In the genomic region with DNA sequence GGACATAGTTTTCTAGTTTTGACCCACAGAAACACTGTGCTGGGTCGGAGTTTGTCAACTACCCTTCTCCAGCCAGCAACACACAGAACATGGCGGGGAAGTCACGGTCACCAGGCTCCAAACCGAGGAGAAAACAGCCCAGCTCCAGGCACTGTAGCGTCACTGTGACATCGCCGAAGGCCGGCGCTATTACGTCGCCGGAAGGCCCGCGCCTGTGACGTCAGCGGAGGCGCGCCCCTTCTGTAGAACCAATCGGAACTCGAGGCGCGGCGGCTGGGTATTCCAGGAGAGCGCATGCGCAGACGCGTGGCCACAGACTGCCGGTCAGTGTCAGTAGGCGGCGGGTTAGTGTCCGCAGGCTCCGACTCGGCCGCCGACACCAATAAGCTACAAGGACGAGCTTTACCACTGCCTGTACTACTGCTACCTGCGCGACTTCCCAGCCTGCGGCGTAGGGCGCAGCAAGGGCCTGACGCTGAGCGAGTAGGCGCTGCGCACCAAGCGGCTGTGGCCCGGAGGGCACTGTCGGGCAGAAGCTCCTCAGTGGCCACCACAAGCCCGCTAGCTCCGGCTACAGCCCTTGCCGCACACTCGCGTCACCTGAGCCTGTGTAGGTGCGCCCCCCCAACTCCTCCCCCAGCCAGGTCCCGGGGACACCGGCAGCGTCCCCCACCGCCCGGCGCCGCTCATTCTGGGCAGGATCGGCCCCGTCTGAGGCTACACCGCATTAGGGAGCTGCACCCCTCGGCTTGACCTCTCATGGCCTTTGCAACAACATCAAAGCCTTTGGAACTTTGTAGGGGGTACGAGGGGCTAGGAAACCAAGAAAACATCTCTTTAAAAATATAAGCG, we compare ENCODE assay signal across 9 cellular contexts. TPM values are rescaled to one million over a fixed set of nuclear protein-coding genes. Genes with fewer than 3 reads are reported as not detected.
DNase-seq lines count a peak whose midpoint lies in the region; ATAC-seq, FAIRE-seq and TF ChIP-seq lines count a peak whose summit lies in the region.
"Had no signal": no experiment of that assay in that cellular context is flagged by ENCODE, and none has a peak within 500 bp of the region (broad histone marks: within the 10 kb centered on the region; RNA-seq: fewer than 3 reads in every experiment).

No MANE protein-coding gene starts in this region.

- peak; percentile 88 for ATAC-seq in HG03442 (IDR thresholded peaks at IDR 0.05; ENCODE audit: unreplicated experiment)
- ATAC-seq in left colon, result peak; percentile 93

- DNase-seq in BE2C (peak; percentile 97), GM19239 (ENCODE audit: insufficient read length, low spot score) (peak; percentile 75), NCI-H526 (lab: John Stamatoyannopoulos, UW) (peak; percentile 89 to 99), cortex of kidney (lab: John Stamatoyannopoulos, UW) (peak; percentile 51), left colon (peak; percentile 97 to 98)
- DNase-seq in activated CD4-positive, alpha-beta T cell treated with anti-CD3 and anti-CD28 coated beads, Interleukin-2, amount 50 U/mL, for 1 hour, result peak; percentile 89
- peak; percentile 81 to 91 (median 88) for DNase-seq in stimulated activated CD4-positive, alpha-beta T cell treated with anti-CD3 and anti-CD28 coated beads, Interleukin-1b, Interleukin-23, amount 100 ng/mL, for 24 hours (ENCODE audit: low read depth in 4 of 4, low spot score in 1 of 4)

- H3K9me3 ChIP-seq in BE2C, result no peaks in the 10 kb centered on the region

- no peaks in the 10 kb centered on the region for H3K4me1 ChIP-seq in BE2C

- H3K4me3 ChIP-seq in BE2C (ENCODE audit: low read depth, low read length), result peak overlapping the region; percentile 79

- H3K27me3 ChIP-seq in BE2C, result no peaks in the 10 kb centered on the region

- TF ChIP-seq CTCF in BE2C (IDR thresholded peaks at IDR 0.05; ENCODE audit: low read depth, low read length), result 0 out of 2 replicates have a peak, but pooled peaks have one; percentile 19

- FAIRE-seq in GM19239 (lab: Jason Lieb, UNC), result peak; percentile 14

- intact Hi-C loops in left colon (cut with DNase I, micrococcal nuclease), result no loop called here

- H3K36me3 ChIP-seq in BE2C, result no peaks in the 10 kb centered on the region

RNA-seq across cellular contexts. Expression of gene SRRM3, which starts 35.1 kb away (rescaled TPM):
- 76.4 TPM for polyA plus RNA-seq in BE2C (2012; ENCODE audit: insufficient read depth, insufficient read length, low read depth)
- total RNA-seq in left colon, result under 1 TPM; 0.92 to 0.95 TPM
- total RNA-seq: activated CD8-positive, alpha-beta memory T cell treated with anti-CD3 and anti-CD28 coated beads for 36 hours had no signal

Comparison
In these comparisons a context has a peak if more than half of its experiments do, and no peak if none do; other contexts are left out.
1. Peak in every context shown above with its lines: DNase-seq, ATAC-seq and H3K4me3 ChIP-seq.